Comparison of ENCODE assay signal across 8 cellular contexts in genomic region chr4:180028682-180029081, GRCh38.
A peak's percentile ranks its signal among the peaks of the same experiment; 100 is the strongest.
DNase-seq lines count a peak whose midpoint lies in the region; ATAC-seq, FAIRE-seq and TF ChIP-seq lines count a peak whose summit lies in the region.

No MANE protein-coding gene starts in this region.

- no peak overlapping the region for H3K4me2 ChIP-seq in HepG2 (ENCODE audit: low read depth, low read length)

- H3K27me3 ChIP-seq in HepG2 (ENCODE audit: control insufficient read depth in 1 of 2, insufficient read depth in 2 of 2, low read length in 2 of 2) (no peaks in the 10 kb centered on the region), sigmoid colon (no peaks in the 10 kb centered on the region)

- BruUV-seq in HepG2 (replicated peaks; lab: Mats Ljungman, UMichigan) = no TSS peak

- TF ChIP-seq POLR2A in HepG2 (IDR thresholded peaks at IDR 0.05; ENCODE audit: insufficient read depth in 1 of 2, low read depth in 2 of 2, low read length in 2 of 2) (no peak), sigmoid colon (IDR thresholded peaks at IDR 0.05) (no peak)

- ATAC-seq in GM18499 (IDR thresholded peaks at IDR 0.05; ENCODE audit: insufficient read depth, unreplicated experiment) (peak; percentile 54), HG03175 (IDR thresholded peaks at IDR 0.05; ENCODE audit: unreplicated experiment) (peak; percentile 45), HepG2 (peak; percentile 92), GM19023 (IDR thresholded peaks at IDR 0.05; ENCODE audit: unreplicated experiment) (no peak)

- H3K27ac ChIP-seq in HepG2 (ENCODE audit: extremely low read length, insufficient read depth, low read length) = no peak overlapping the region
- no peak overlapping the region for H3K27ac ChIP-seq in sigmoid colon

- TF ChIP-seq CTCF in HepG2 (CRISPR knock-in tag; IDR thresholded peaks at IDR 0.05) (peak; percentile 49), sigmoid colon (IDR thresholded peaks at IDR 0.05) (no peak)

- no peaks in the 10 kb centered on the region for H3K9me3 ChIP-seq in HepG2 (ENCODE audit: low read length)
- H3K9me3 ChIP-seq in sigmoid colon = no peaks in the 10 kb centered on the region

- H3K36me3 ChIP-seq in HepG2 (replicated peaks in 1 of 2; ENCODE audit: control insufficient read depth in 1 of 2, insufficient read depth in 2 of 2, low read length in 2 of 2) = no peaks in the 10 kb centered on the region
- H3K36me3 ChIP-seq in sigmoid colon = no peaks in the 10 kb centered on the region

- H3K4me1 ChIP-seq in HepG2 (ENCODE audit: insufficient read depth, low read length) (no peaks in the 10 kb centered on the region), sigmoid colon (no peaks in the 10 kb centered on the region)

- 4% methylated on average over 8 of the region's 8 CpGs for WGBS in HepG2 (ENCODE audit: low lambda C conversion rate)
- WGBS in sigmoid colon, 2 donors = 46 to 54% methylated on average over 8 of the region's 8 CpGs

- H3K79me2 ChIP-seq in HepG2 (ENCODE audit: insufficient read depth, low read length) = no peaks in the 10 kb centered on the region

- H4K20me1 ChIP-seq in HepG2 (ENCODE audit: insufficient read depth, low read length) = no peaks in the 10 kb centered on the region

- H3K9ac ChIP-seq in HepG2 (ENCODE audit: insufficient read depth, low read depth, low read length) = no peak overlapping the region

- TF ChIP-seq RAD21 in HepG2 (CRISPR knock-in tag; IDR thresholded peaks at IDR 0.05) = no peak

- in situ Hi-C loops in HepG2 (cut with HindIII; ENCODE audit: extremely low pct_ligation_motif_present, low pct_unique_long_range_greater_than_20kb) = no loop called here

- intact Hi-C loops in HepG2 (cut with micrococcal nuclease; ENCODE audit: unreplicated experiment) = loop anchor here (1.0 to 5.0 kb wide), 2 partner anchors 161 to 1451 kb away; no protein-coding TSS in a partner anchor
- intact Hi-C loops in sigmoid colon (cut with DNase I) = no loop called here

- DNase-seq in SKM-1 (lab: John Stamatoyannopoulos, UW; ENCODE audit: unreplicated experiment) = peak; percentile 10
- peak; percentile 58 for DNase-seq in HepG2 (ENCODE audit: low spot score)
- DNase-seq in activated T-cell treated with anti-CD3 and anti-CD28 coated beads, Interleukin-2, amount 50 U/mL, for 48 hours = no peak
- DNase-seq in activated naive CD4-positive, alpha-beta T cell treated with anti-CD3 and anti-CD28 coated beads, Interleukin-2, amount 50 U/mL, for 16 hours = no peak
- no peak for DNase-seq in sigmoid colon

- POLR2A ChIA-PET in HepG2 (lab: Yijun Ruan, JAX) = no interaction called here

- H3K4me3 ChIP-seq in HepG2 (replicated peaks in 1 of 3; ENCODE audit: insufficient read depth in 1 of 3, low read depth in 2 of 3, low read length in 3 of 3) = no peak overlapping the region
- no peak overlapping the region for H3K4me3 ChIP-seq in sigmoid colon

- CTCF ChIA-PET in HepG2 (lab: Yijun Ruan, JAX; ENCODE audit: low intra/inter-chr PET ratio, low total read pairs) = no interaction called here

- no peak for FAIRE-seq in HepG2 (lab: Jason Lieb, UNC)

- TF ChIP-seq EP300 in HepG2 (IDR thresholded peaks at IDR 0.05; ENCODE audit: low read depth in 2 of 2, low read length in 2 of 2) (no peak), HepG2 (CRISPR knock-in tag; IDR thresholded peaks at IDR 0.05; ENCODE audit: borderline replicate concordance) (no peak), sigmoid colon (IDR thresholded peaks at IDR 0.05) (no peak)

- no peak overlapping the region for H2AFZ ChIP-seq in HepG2 (ENCODE audit: low read length)

TF ChIP-seq in HepG2, 621 proteins besides CTCF, POLR2A, EP300 and RAD21:
- TF ChIP-seq ZC3H4 (CRISPR knock-in tag; IDR thresholded peaks at IDR 0.05; ENCODE audit: borderline replicate concordance) (no peak), TAF1 (CRISPR knock-in tag; IDR thresholded peaks at IDR 0.05) (no peak), STAG1 (CRISPR knock-in tag; IDR thresholded peaks at IDR 0.05) (peak; percentile 19; the same call in 1 of the 2 replicates), ARID3A (IDR thresholded peaks at IDR 0.05; ENCODE audit: low read depth, low read length) (no peak), SMC3 (IDR thresholded peaks at IDR 0.05; ENCODE audit: low read length) (peak; percentile 13; the same call in 1 of the 2 replicates), NPAS2 (CRISPR knock-in tag; IDR thresholded peaks at IDR 0.05; ENCODE audit: borderline replicate concordance) (no peak)

Comparison
In these comparisons a context has a peak if more than half of its experiments do, and no peak if none do; other contexts are left out.
1. DNase-seq: peak in SKM-1 (single experiment) and HepG2 (single experiment); none in activated T-cell treated with anti-CD3 and anti-CD28 coated beads, Interleukin-2, amount 50 U/mL, for 48 hours (0 of 2), activated naive CD4-positive, alpha-beta T cell treated with anti-CD3 and anti-CD28 coated beads, Interleukin-2, amount 50 U/mL, for 16 hours (single experiment) and sigmoid colon (single experiment).